ENCODE assay signal across 24 cellular contexts in genomic region chr10:85213493-85213892, GRCh38.
DNase-seq lines count a peak whose midpoint lies in the region; ATAC-seq and TF ChIP-seq lines count a peak whose summit lies in the region.
"Had no signal": no experiment of that assay in that cellular context is flagged by ENCODE, and none has a peak within 500 bp of the region (broad histone marks: within the 10 kb centered on the region; RNA-seq: fewer than 3 reads in every experiment).

No MANE protein-coding gene starts in this region.

- H2AFZ ChIP-seq in H9 (ENCODE audit: low read length) = no peak overlapping the region
- H2AFZ ChIP-seq in trophoblast cell (ENCODE audit: insufficient read depth, low read length, poor library complexity) = no peak overlapping the region

- H3T11ph ChIP-seq in H9 (ENCODE audit: low read length) = no peak overlapping the region

- H3K4me1 Mint-ChIP-seq in H9 = no peaks in the 10 kb centered on the region; a peak in 1 of 4 replicates
- H3K4me1 Mint-ChIP-seq in T-helper 2 cell treated with Interferon-gamma antibody and Interleukin-4, amounts not matched to agents 5 μg/mL and 100 μg/mL, for 36 hours (ENCODE audit: low read depth) = no peaks in the 10 kb centered on the region
- H3K4me1 Mint-ChIP-seq: CD14-positive monocyte; CD4-positive, alpha-beta memory T cell; CD4-positive, CD25-positive, alpha-beta regulatory T cell; CD8-positive, alpha-beta memory T cell had no signal

- no peak for TF ChIP-seq EP300 in gastroesophageal sphincter (IDR thresholded peaks at IDR 0.05)

- ATAC-seq in gastroesophageal sphincter = peak; percentile 25

- no peak overlapping the region for H3K4me2 ChIP-seq in H9 (ENCODE audit: insufficient read depth, insufficient read length, low read length)
- H3K4me2 ChIP-seq in trophoblast cell (ENCODE audit: low read length) = no peak overlapping the region
- H3K4me2 ChIP-seq: BLaER1 had no signal

- H3K23me2 ChIP-seq in H9 (ENCODE audit: insufficient read length, low read depth, low read length, poor library complexity, severe bottlenecking) = no peaks in the 10 kb centered on the region

- no peak for TF ChIP-seq POLR2A in gastroesophageal sphincter (IDR thresholded peaks at IDR 0.05)

- H3K79me2 ChIP-seq in H9 (ENCODE audit: insufficient read depth, low read length) = no peaks in the 10 kb centered on the region
- H3K79me2 ChIP-seq in trophoblast cell (ENCODE audit: control insufficient read depth, insufficient read depth, low read length, poor library complexity) = no peaks in the 10 kb centered on the region

- no peaks in the 10 kb centered on the region for H3K27me3 ChIP-seq in H9 (ENCODE audit: insufficient read depth, low read length)
- H3K27me3 ChIP-seq in gastroesophageal sphincter = peaks cover 10% of the 10 kb centered on the region
- no peaks in the 10 kb centered on the region for H3K27me3 ChIP-seq in trophoblast cell (ENCODE audit: insufficient read depth, low read length)
- H3K27me3 ChIP-seq: BE2C, BLaER1 had no signal

- H3K4me1 ChIP-seq in H9 (ENCODE audit: insufficient read depth, low read length) = no peaks in the 10 kb centered on the region
- H3K4me1 ChIP-seq in gastroesophageal sphincter = no peaks in the 10 kb centered on the region
- peaks cover 0 to 2% of the 10 kb centered on the region in 2 experiments for H3K4me1 ChIP-seq in trophoblast cell (ENCODE audit: control insufficient read depth in 1 of 2, insufficient read depth in 2 of 2, low read length in 2 of 2)
- H3K4me1 ChIP-seq: BE2C had no signal

- no peaks in the 10 kb centered on the region for H3K79me1 ChIP-seq in H9 (ENCODE audit: insufficient read depth, low read depth, low read length, poor library complexity, severe bottlenecking)
- H3K79me1 ChIP-seq in trophoblast cell (ENCODE audit: low read length) = no peaks in the 10 kb centered on the region

- H2BK12ac ChIP-seq in H9 (ENCODE audit: insufficient read length, low read depth, low read length) (no peak overlapping the region), trophoblast cell (ENCODE audit: low read length) (no peak overlapping the region)

- no peak overlapping the region for H3K4me3 Mint-ChIP-seq in H9
- H3K4me3 Mint-ChIP-seq in T-helper 2 cell treated with Interferon-gamma antibody and Interleukin-4, amounts not matched to agents 5 μg/mL and 100 μg/mL, for 36 hours = no peak overlapping the region
- H3K4me3 Mint-ChIP-seq: CD4-positive, alpha-beta memory T cell; CD4-positive, CD25-positive, alpha-beta regulatory T cell; CD8-positive, alpha-beta memory T cell had no signal

- H3K9me3 ChIP-seq in H9 (ENCODE audit: control insufficient read depth, low read depth, low read length) (no peaks in the 10 kb centered on the region), gastroesophageal sphincter (no peaks in the 10 kb centered on the region), trophoblast cell (ENCODE audit: insufficient read depth, low read depth, low read length) (no peaks in the 10 kb centered on the region)
- H3K9me3 ChIP-seq: BE2C had no signal

- no peak overlapping the region for H4K5ac ChIP-seq in H9 (ENCODE audit: insufficient read length, low read depth, low read length)

- H4K12ac ChIP-seq in trophoblast cell (ENCODE audit: low read depth, low read length) = no peak overlapping the region

- H3K23ac ChIP-seq in H9 (ENCODE audit: insufficient read length, low read depth, low read length) = no peak overlapping the region
- no peak overlapping the region for H3K23ac ChIP-seq in trophoblast cell (ENCODE audit: low read length)

- H3K36me3 ChIP-seq in gastroesophageal sphincter (no peaks in the 10 kb centered on the region), trophoblast cell (ENCODE audit: control insufficient read depth in 1 of 2, insufficient read depth in 2 of 2, low read length in 2 of 2) (no peaks in the 10 kb centered on the region)
- H3K36me3 ChIP-seq: BE2C, BLaER1 had no signal

- H2BK20ac ChIP-seq in H9 (ENCODE audit: low read depth, low read length, poor library complexity, severe bottlenecking) = no peak overlapping the region

- DNase-seq in ELF-1 (ENCODE audit: low read depth, low spot score) (peak; percentile 32), H9 (no peak), trophoblast cell (peak; percentile 5 to 37), Kasumi-1 (lab: John Stamatoyannopoulos, UW) (no peak), NCI-H69 (lab: John Stamatoyannopoulos, UW) (no peak)
- no peak for DNase-seq in T-helper 2 cell treated with Interferon-gamma antibody and Interleukin-4, amounts not matched to agents 5 μg/mL and 100 μg/mL, for 36 hours (ENCODE audit: low spot score)
- DNase-seq: 8988T; ACHN; BE2C; C1 segment of cervical spinal cord; CD4-positive, alpha-beta memory T cell; CD4-positive, CD25-positive, alpha-beta regulatory T cell; CD8-positive, alpha-beta memory T cell; COR-L47; DMS 273 treated with DMSO at 0.1 percent for 48 hours; DMS153; DMS53; DMS79; DND-41; EL; GF-D8 had no signal

- H2BK120ac ChIP-seq in H9 (ENCODE audit: low read depth, low read length, poor library complexity, severe bottlenecking) = no peak overlapping the region
- no peak overlapping the region for H2BK120ac ChIP-seq in trophoblast cell (ENCODE audit: insufficient read depth, low read length, poor library complexity)

- H3K14ac ChIP-seq in H9 (ENCODE audit: insufficient read depth, low read length) (0 out of 2 replicates have a peak overlapping the region, but pooled peaks have one; percentile 39), trophoblast cell (ENCODE audit: low read length) (no peak overlapping the region)

- WGBS in H9 (ENCODE audit: extremely low coverage, insufficient read length, low lambda C conversion rate) = no CpG with 5 or more reads among the region's 1 CpG
- no CpG with 5 or more reads among the region's 1 CpG for WGBS in gastroesophageal sphincter (ENCODE audit: low coverage in 1 of 2), 2 donors
- no CpG with 5 or more reads among the region's 1 CpG for WGBS in trophoblast cell (ENCODE audit: extremely low coverage, insufficient coverage, insufficient read length)

- no peak overlapping the region for H3K27ac ChIP-seq in H9 (ENCODE audit: insufficient read length, low read depth, low read length)
- H3K27ac ChIP-seq in gastroesophageal sphincter = no peak overlapping the region
- H3K27ac ChIP-seq in trophoblast cell (ENCODE audit: low read depth, low read length) = no peak overlapping the region
- H3K27ac ChIP-seq: BLaER1 had no signal

- no peaks in the 10 kb centered on the region for H3K27me3 Mint-ChIP-seq in H9 (ENCODE audit: low read depth)
- no peaks in the 10 kb centered on the region for H3K27me3 Mint-ChIP-seq in T-helper 2 cell treated with Interferon-gamma antibody and Interleukin-4, amounts not matched to agents 5 μg/mL and 100 μg/mL, for 36 hours (ENCODE audit: low read depth)
- H3K27me3 Mint-ChIP-seq: CD4-positive, CD25-positive, alpha-beta regulatory T cell; CD8-positive, alpha-beta memory T cell had no signal

- H4K8ac ChIP-seq in H9 (replicated peaks; ENCODE audit: insufficient read length, low read depth, low read length) (peak overlapping the region; percentile 27), trophoblast cell (ENCODE audit: low read depth, low read length) (no peak overlapping the region)

- H3K56ac ChIP-seq in H9 (ENCODE audit: insufficient read length, low read depth, low read length) = no peak overlapping the region

- H4K91ac ChIP-seq in H9 (ENCODE audit: insufficient read length, low read depth, low read length) (no peak overlapping the region), trophoblast cell (ENCODE audit: low read depth, low read length) (no peak overlapping the region)

- H3K18ac ChIP-seq in H9 (ENCODE audit: insufficient read length, low read depth, low read length) (no peak overlapping the region), trophoblast cell (ENCODE audit: low read length) (no peak overlapping the region)

- no peak overlapping the region for H3K4ac ChIP-seq in H9 (ENCODE audit: low read depth, low read length)
- H3K4ac ChIP-seq in trophoblast cell (ENCODE audit: low read depth, low read length) = no peak overlapping the region

- no peak overlapping the region for H2BK15ac ChIP-seq in H9 (ENCODE audit: low read depth, low read length)

- no peak overlapping the region for H3K27ac Mint-ChIP-seq in H9
- H3K27ac Mint-ChIP-seq in T-helper 2 cell treated with Interferon-gamma antibody and Interleukin-4, amounts not matched to agents 5 μg/mL and 100 μg/mL, for 36 hours = no peak overlapping the region
- H3K27ac Mint-ChIP-seq: CD14-positive monocyte; CD4-positive, alpha-beta memory T cell; CD4-positive, CD25-positive, alpha-beta regulatory T cell; CD8-positive, alpha-beta memory T cell had no signal

- H4K20me1 ChIP-seq in H9 (ENCODE audit: control insufficient read depth, insufficient read depth, insufficient read length) = no peaks in the 10 kb centered on the region
- H4K20me1 ChIP-seq: BLaER1 had no signal

- H3K9me3 Mint-ChIP-seq in H9 = no peaks in the 10 kb centered on the region
- H3K9me3 Mint-ChIP-seq in T-helper 2 cell treated with Interferon-gamma antibody and Interleukin-4, amounts not matched to agents 5 μg/mL and 100 μg/mL, for 36 hours = no peaks in the 10 kb centered on the region

- H3K4me3 ChIP-seq in gastroesophageal sphincter = no peak overlapping the region
- no peak overlapping the region for H3K4me3 ChIP-seq in trophoblast cell (ENCODE audit: low read depth, low read length)
- H3K4me3 ChIP-seq: BLaER1 had no signal

- H2BK5ac ChIP-seq in H9 (ENCODE audit: insufficient read length, low read length) = no peak overlapping the region
- no peak overlapping the region for H2BK5ac ChIP-seq in trophoblast cell (ENCODE audit: low read depth, low read length, poor library complexity)

- H3K9ac ChIP-seq in H9 (ENCODE audit: extremely low read depth, insufficient read length, low read length) (no peak overlapping the region), trophoblast cell (ENCODE audit: low read length) (no peak overlapping the region)
- H3K9ac ChIP-seq: BLaER1 had no signal

- H3K36me3 Mint-ChIP-seq in H9 (ENCODE audit: insufficient read depth in 1 of 3, low read depth in 3 of 3) = no peaks in the 10 kb centered on the region
- H3K36me3 Mint-ChIP-seq in T-helper 2 cell treated with Interferon-gamma antibody and Interleukin-4, amounts not matched to agents 5 μg/mL and 100 μg/mL, for 36 hours (ENCODE audit: low read depth) = no peaks in the 10 kb centered on the region
- H3K36me3 Mint-ChIP-seq: CD14-positive monocyte; CD4-positive, alpha-beta memory T cell; CD4-positive, CD25-positive, alpha-beta regulatory T cell; CD8-positive, alpha-beta memory T cell had no signal

- H2AK5ac ChIP-seq in H9 (ENCODE audit: insufficient read length, low read length) (no peak overlapping the region), trophoblast cell (ENCODE audit: low read length) (no peak overlapping the region)

- TF ChIP-seq CTCF in H9 (conservative IDR thresholded peaks at IDR 0.05) = no peak
- TF ChIP-seq CTCF in gastroesophageal sphincter (IDR thresholded peaks at IDR 0.05) = no peak

Comparison
In these comparisons a context has a peak if more than half of its experiments do, and no peak if none do; other contexts are left out.
1. DNase-seq: peak in ELF-1 (single experiment) and trophoblast cell (2 of 2); none in H9 (single experiment), Kasumi-1 (0 of 2), NCI-H69 (single experiment) and T-helper 2 cell treated with Interferon-gamma antibody and Interleukin-4, amounts not matched to agents 5 μg/mL and 100 μg/mL, for 36 hours (single experiment).